In genomic region chr19:46850228-46851203, GRCh38 we compare ENCODE assay signal across 1 cellular context.
TF ChIP-seq lines count a peak whose summit lies in the region.

Gene AP2S1 (minus strand): TSS chr19:46850846. CDS start chr19:46850766, 80 bp downstream.

TF ChIP-seq in HepG2, 621 proteins besides CTCF, POLR2A, EP300 and RAD21 (continued from another document and continues in another):
- peak; percentile 74 for TF ChIP-seq ZNF414 (CRISPR knock-in tag; IDR thresholded peaks at IDR 0.05)
- no peak for TF ChIP-seq SCMH1 (CRISPR knock-in tag; IDR thresholded peaks at IDR 0.05; ENCODE audit: borderline replicate concordance)
- no peak for TF ChIP-seq TMF1 (CRISPR knock-in tag; IDR thresholded peaks at IDR 0.05; ENCODE audit: low read depth)
- TF ChIP-seq ZNF263 (CRISPR knock-in tag; IDR thresholded peaks at IDR 0.05), result peak; percentile 29; the same call in 1 of the 2 replicates
- no peak for TF ChIP-seq FOXA1 (IDR thresholded peaks at IDR 0.05)
- peak; percentile 6; the same call in 1 of the 2 replicates for TF ChIP-seq FOXA1 (CRISPR knock-in tag; IDR thresholded peaks at IDR 0.05)
- no peak for TF ChIP-seq FUBP1 (CRISPR knock-in tag; IDR thresholded peaks at IDR 0.05; ENCODE audit: borderline replicate concordance)
- no peak; the same call in 1 of the 2 replicates for TF ChIP-seq ZNF12 (CRISPR knock-in tag; IDR thresholded peaks at IDR 0.05)
- peak; percentile 46; the same call in 1 of the 2 replicates for TF ChIP-seq ZBTB38 (CRISPR knock-in tag; IDR thresholded peaks at IDR 0.05)
- 0 out of 2 replicates have a peak, but pooled peaks have one; percentile 5 for TF ChIP-seq SOX13 (IDR thresholded peaks at IDR 0.05)
- TF ChIP-seq SOX13 (CRISPR knock-in tag; conservative IDR thresholded peaks at IDR 0.05 in 1 of 2, IDR thresholded peaks at IDR 0.05 in 1 of 2), result no peak
- TF ChIP-seq ZFP36L1 (CRISPR knock-in tag; IDR thresholded peaks at IDR 0.05), result no peak
- peak; percentile 25; the same call in 1 of the 2 replicates for TF ChIP-seq ZNF362 (CRISPR knock-in tag; IDR thresholded peaks at IDR 0.05; ENCODE audit: borderline replicate concordance)
- TF ChIP-seq KDM3A (CRISPR knock-in tag; IDR thresholded peaks at IDR 0.05; ENCODE audit: low read depth), result no peak
- TF ChIP-seq ZNF510 (CRISPR knock-in tag; IDR thresholded peaks at IDR 0.05; ENCODE audit: low read depth), result peak; percentile 63; the same call in 1 of the 2 replicates
- TF ChIP-seq ZNF879 (CRISPR knock-in tag; IDR thresholded peaks at IDR 0.05), result peak; percentile 86
- TF ChIP-seq SNRNP70 (IDR thresholded peaks at IDR 0.05; ENCODE audit: low read depth, low read length), result no peak
- TF ChIP-seq MTF2 (CRISPR knock-in tag; IDR thresholded peaks at IDR 0.05; ENCODE audit: borderline replicate concordance), result no peak
- no peak for TF ChIP-seq ZNF589 (CRISPR knock-in tag; conservative IDR thresholded peaks at IDR 0.05)
- no peak for TF ChIP-seq RORA (CRISPR knock-in tag; IDR thresholded peaks at IDR 0.05)
- TF ChIP-seq HOXD1 (CRISPR knock-in tag; IDR thresholded peaks at IDR 0.05), result peak; percentile 51; the same call in 1 of the 2 replicates
- no peak for TF ChIP-seq CREBL2 (CRISPR knock-in tag; IDR thresholded peaks at IDR 0.05; ENCODE audit: borderline replicate concordance)
- no peak for TF ChIP-seq ZNF550 (CRISPR knock-in tag; IDR thresholded peaks at IDR 0.05; ENCODE audit: borderline replicate concordance)
- no peak for TF ChIP-seq NBN (conservative IDR thresholded peaks at IDR 0.05)
- TF ChIP-seq CSRNP1 (CRISPR knock-in tag; IDR thresholded peaks at IDR 0.05), result no peak; the same call in none of the 2 replicates
- TF ChIP-seq GATAD2A (CRISPR knock-in tag; IDR thresholded peaks at IDR 0.05), result peak; percentile 11; the same call in 1 of the 2 replicates
- TF ChIP-seq SRSF9 (IDR thresholded peaks at IDR 0.05; ENCODE audit: borderline replicate concordance, insufficient read depth, low read depth, low read length, poor library complexity, severe bottlenecking), result no peak
- 0 out of 2 replicates have a peak, but pooled peaks have one; percentile 44 for TF ChIP-seq ZNF556 (CRISPR knock-in tag; IDR thresholded peaks at IDR 0.05; ENCODE audit: borderline replicate concordance)
- no peak for TF ChIP-seq POLR2AphosphoS2 (IDR thresholded peaks at IDR 0.05; ENCODE audit: low read depth, low read length)
- TF ChIP-seq ZNF781 (CRISPR knock-in tag; IDR thresholded peaks at IDR 0.05; ENCODE audit: borderline replicate concordance, not compliant biosample characterization), result peak; percentile 84
- no peak for TF ChIP-seq ZNF382 (CRISPR knock-in tag; IDR thresholded peaks at IDR 0.05; ENCODE audit: borderline replicate concordance)
- TF ChIP-seq ZMYM4 (CRISPR knock-in tag; IDR thresholded peaks at IDR 0.05), result peak; percentile 50; the same call in 1 of the 2 replicates
- TF ChIP-seq CHCHD3 (CRISPR knock-in tag; IDR thresholded peaks at IDR 0.05), result no peak
- TF ChIP-seq NKX3-1 (CRISPR knock-in tag; IDR thresholded peaks at IDR 0.05), result no peak
- TF ChIP-seq ZNF44 (CRISPR knock-in tag; IDR thresholded peaks at IDR 0.05), result 0 out of 2 replicates have a peak, but pooled peaks have one; percentile 38
- TF ChIP-seq TFDP1 (CRISPR knock-in tag; IDR thresholded peaks at IDR 0.05; ENCODE audit: borderline replicate concordance), result peak; percentile 36; the same call in 1 of the 2 replicates
- no peak for TF ChIP-seq DZIP1 (CRISPR knock-in tag; IDR thresholded peaks at IDR 0.05)
- TF ChIP-seq ZNF543 (CRISPR knock-in tag; IDR thresholded peaks at IDR 0.05), result peak; percentile 73
- TF ChIP-seq ZFP91 (CRISPR knock-in tag; IDR thresholded peaks at IDR 0.05; ENCODE audit: borderline replicate concordance), result peak; percentile 88; the same call in 1 of the 2 replicates
- TF ChIP-seq KDM2A (CRISPR knock-in tag; IDR thresholded peaks at IDR 0.05; ENCODE audit: borderline replicate concordance, low read depth), result peak; percentile 38
- TF ChIP-seq ZNF205 (CRISPR knock-in tag; IDR thresholded peaks at IDR 0.05), result no peak
- no peak for TF ChIP-seq ZNF724P (CRISPR knock-in tag; IDR thresholded peaks at IDR 0.05; ENCODE audit: borderline replicate concordance)
- peak; percentile 88; the same call in 1 of the 2 replicates for TF ChIP-seq ZNF598 (CRISPR knock-in tag; IDR thresholded peaks at IDR 0.05; ENCODE audit: borderline replicate concordance)
- TF ChIP-seq HCFC1 (IDR thresholded peaks at IDR 0.05; ENCODE audit: low read depth, low read length), result peak; percentile 99
- TF ChIP-seq THAP7 (CRISPR knock-in tag; IDR thresholded peaks at IDR 0.05), result peak; percentile 71
- peak; percentile 89 for TF ChIP-seq ZNF891 (CRISPR knock-in tag; IDR thresholded peaks at IDR 0.05)
- peak; percentile 75 for TF ChIP-seq GATAD1 (CRISPR knock-in tag; IDR thresholded peaks at IDR 0.05)
- TF ChIP-seq ELK4 (CRISPR knock-in tag; IDR thresholded peaks at IDR 0.05; ENCODE audit: borderline replicate concordance), result no peak
- no peak for TF ChIP-seq GFI1 (CRISPR knock-in tag; IDR thresholded peaks at IDR 0.05; ENCODE audit: borderline replicate concordance)
- no peak for TF ChIP-seq ZNF777 (CRISPR knock-in tag; IDR thresholded peaks at IDR 0.05)
- TF ChIP-seq MNT (IDR thresholded peaks at IDR 0.05), result peak; percentile 39
- TF ChIP-seq REPIN1 (CRISPR knock-in tag; IDR thresholded peaks at IDR 0.05; ENCODE audit: borderline replicate concordance, low read depth), result no peak; the same call in none of the 2 replicates
- TF ChIP-seq ZNF678 (CRISPR knock-in tag; IDR thresholded peaks at IDR 0.05), result no peak
- TF ChIP-seq ZNF101 (CRISPR knock-in tag; IDR thresholded peaks at IDR 0.05; ENCODE audit: borderline replicate concordance, low read depth), result no peak
- TF ChIP-seq PAWR (CRISPR knock-in tag; IDR thresholded peaks at IDR 0.05; ENCODE audit: borderline replicate concordance), result 0 out of 2 replicates have a peak, but pooled peaks have one; percentile 67
